34 cellular contexts compared by ENCODE assay signal in genomic region chr13:71721117-71721516, GRCh38.
"Had no signal": no experiment of that assay in that cellular context is flagged by ENCODE, and none has a peak within 500 bp of the region (broad histone marks: within the 10 kb centered on the region; RNA-seq: fewer than 3 reads in every experiment).

No MANE protein-coding gene starts in this region.

- H3K9me3 ChIP-seq: adrenal gland, body of pancreas, colonic mucosa, esophagus squamous epithelium, heart right ventricle, left lung, lower lobe of right lung, neutrophil, ovary, thoracic aorta had no signal

- FAIRE-seq: TTC549, urothelium cell line had no signal

- H3K4me3 ChIP-seq: adrenal gland, body of pancreas, cardiac muscle cell, colonic mucosa, esophagus squamous epithelium, heart right ventricle, left lung, lower lobe of right lung, ovary, skin epidermis, thoracic aorta had no signal

- ATAC-seq: activated CD4-positive, CD25-positive, alpha-beta regulatory T cell treated with anti-CD3 and anti-CD28 coated beads, Interleukin-2, amount 50 U/mL, for 24 hours; body of pancreas; heart right ventricle; left lung; lower lobe of right lung; natural killer cell; sciatic nerve; stimulated activated effector memory CD8-positive, alpha-beta T cell treated with anti-CD3 and anti-CD28 coated beads, Interleukin-12 subunit alpha, Interleukin-12 subunit beta, amount 100 ng/mL, for 72 hours had no signal

- H3K27ac ChIP-seq: adrenal gland, body of pancreas, cardiac muscle cell, colonic mucosa, epithelial cell of prostate, esophagus squamous epithelium, heart right ventricle, left lung, lower lobe of right lung, neutrophil, ovary, skin epidermis, thoracic aorta, WERI-Rb-1 had no signal

- H3K27me3 ChIP-seq: adrenal gland, body of pancreas, cardiac muscle cell, colonic mucosa, esophagus squamous epithelium, heart right ventricle, left lung, neutrophil, ovary had no signal

- H3K36me3 ChIP-seq: adrenal gland, cardiac muscle cell, colonic mucosa, esophagus squamous epithelium, heart right ventricle, left lung, lower lobe of right lung, neutrophil, ovary, thoracic aorta, WERI-Rb-1 had no signal

- H3K4me1 ChIP-seq: adrenal gland, body of pancreas, colonic mucosa, esophagus squamous epithelium, left lung, lower lobe of right lung had no signal

- DNase-seq: activated CD4-positive, alpha-beta T cell treated with anti-CD3 and anti-CD28 coated beads for 48 hours; activated CD4-positive, alpha-beta T cell treated with anti-CD3 and anti-CD28 coated beads, Interleukin-2, amount 50 U/mL, for 48 hours; activated CD8-positive, alpha-beta memory T cell treated with anti-CD3 and anti-CD28 coated beads for 24 hours; activated effector memory CD4-positive, alpha-beta T cell treated with Interleukin-2 at 50 U/mL for 16 hours; activated naive CD4-positive, alpha-beta T cell treated with anti-CD3 and anti-CD28 coated beads for 36 hours; activated naive CD8-positive, alpha-beta T cell treated with anti-CD3 and anti-CD28 coated beads for 36 hours; adrenal gland; aorta; body of pancreas; cerebellar nuclear complex; colonic mucosa; effector CD8-positive, alpha-beta T cell; esophagus squamous epithelium; foreskin melanocyte; heart right ventricle; left lung; lower lobe of right lung; mesenchymal stem cell; natural killer cell; ovary; stimulated activated CD4-positive, alpha-beta T cell treated with anti-CD3 and anti-CD28 coated beads, Interleukin-12 subunit alpha, Interleukin-12 subunit beta, amount 100 ng/mL, for 4 hours; stimulated activated CD4-positive, alpha-beta T cell treated with anti-CD3 and anti-CD28 coated beads, Interleukin-4, amount 100 ng/mL, for 24 hours; trophoblast cell; WERI-Rb-1 had no signal
